1 cellular context compared by ENCODE assay signal in genomic region chr21:45976666-45977335, GRCh38.
TF ChIP-seq lines count a peak whose summit lies in the region.

No MANE protein-coding gene starts in this region.

TF ChIP-seq in GM23338, 12 proteins besides CTCF, POLR2A, EP300 and RAD21 (continued from another document):
- TF ChIP-seq, protein P1, sequence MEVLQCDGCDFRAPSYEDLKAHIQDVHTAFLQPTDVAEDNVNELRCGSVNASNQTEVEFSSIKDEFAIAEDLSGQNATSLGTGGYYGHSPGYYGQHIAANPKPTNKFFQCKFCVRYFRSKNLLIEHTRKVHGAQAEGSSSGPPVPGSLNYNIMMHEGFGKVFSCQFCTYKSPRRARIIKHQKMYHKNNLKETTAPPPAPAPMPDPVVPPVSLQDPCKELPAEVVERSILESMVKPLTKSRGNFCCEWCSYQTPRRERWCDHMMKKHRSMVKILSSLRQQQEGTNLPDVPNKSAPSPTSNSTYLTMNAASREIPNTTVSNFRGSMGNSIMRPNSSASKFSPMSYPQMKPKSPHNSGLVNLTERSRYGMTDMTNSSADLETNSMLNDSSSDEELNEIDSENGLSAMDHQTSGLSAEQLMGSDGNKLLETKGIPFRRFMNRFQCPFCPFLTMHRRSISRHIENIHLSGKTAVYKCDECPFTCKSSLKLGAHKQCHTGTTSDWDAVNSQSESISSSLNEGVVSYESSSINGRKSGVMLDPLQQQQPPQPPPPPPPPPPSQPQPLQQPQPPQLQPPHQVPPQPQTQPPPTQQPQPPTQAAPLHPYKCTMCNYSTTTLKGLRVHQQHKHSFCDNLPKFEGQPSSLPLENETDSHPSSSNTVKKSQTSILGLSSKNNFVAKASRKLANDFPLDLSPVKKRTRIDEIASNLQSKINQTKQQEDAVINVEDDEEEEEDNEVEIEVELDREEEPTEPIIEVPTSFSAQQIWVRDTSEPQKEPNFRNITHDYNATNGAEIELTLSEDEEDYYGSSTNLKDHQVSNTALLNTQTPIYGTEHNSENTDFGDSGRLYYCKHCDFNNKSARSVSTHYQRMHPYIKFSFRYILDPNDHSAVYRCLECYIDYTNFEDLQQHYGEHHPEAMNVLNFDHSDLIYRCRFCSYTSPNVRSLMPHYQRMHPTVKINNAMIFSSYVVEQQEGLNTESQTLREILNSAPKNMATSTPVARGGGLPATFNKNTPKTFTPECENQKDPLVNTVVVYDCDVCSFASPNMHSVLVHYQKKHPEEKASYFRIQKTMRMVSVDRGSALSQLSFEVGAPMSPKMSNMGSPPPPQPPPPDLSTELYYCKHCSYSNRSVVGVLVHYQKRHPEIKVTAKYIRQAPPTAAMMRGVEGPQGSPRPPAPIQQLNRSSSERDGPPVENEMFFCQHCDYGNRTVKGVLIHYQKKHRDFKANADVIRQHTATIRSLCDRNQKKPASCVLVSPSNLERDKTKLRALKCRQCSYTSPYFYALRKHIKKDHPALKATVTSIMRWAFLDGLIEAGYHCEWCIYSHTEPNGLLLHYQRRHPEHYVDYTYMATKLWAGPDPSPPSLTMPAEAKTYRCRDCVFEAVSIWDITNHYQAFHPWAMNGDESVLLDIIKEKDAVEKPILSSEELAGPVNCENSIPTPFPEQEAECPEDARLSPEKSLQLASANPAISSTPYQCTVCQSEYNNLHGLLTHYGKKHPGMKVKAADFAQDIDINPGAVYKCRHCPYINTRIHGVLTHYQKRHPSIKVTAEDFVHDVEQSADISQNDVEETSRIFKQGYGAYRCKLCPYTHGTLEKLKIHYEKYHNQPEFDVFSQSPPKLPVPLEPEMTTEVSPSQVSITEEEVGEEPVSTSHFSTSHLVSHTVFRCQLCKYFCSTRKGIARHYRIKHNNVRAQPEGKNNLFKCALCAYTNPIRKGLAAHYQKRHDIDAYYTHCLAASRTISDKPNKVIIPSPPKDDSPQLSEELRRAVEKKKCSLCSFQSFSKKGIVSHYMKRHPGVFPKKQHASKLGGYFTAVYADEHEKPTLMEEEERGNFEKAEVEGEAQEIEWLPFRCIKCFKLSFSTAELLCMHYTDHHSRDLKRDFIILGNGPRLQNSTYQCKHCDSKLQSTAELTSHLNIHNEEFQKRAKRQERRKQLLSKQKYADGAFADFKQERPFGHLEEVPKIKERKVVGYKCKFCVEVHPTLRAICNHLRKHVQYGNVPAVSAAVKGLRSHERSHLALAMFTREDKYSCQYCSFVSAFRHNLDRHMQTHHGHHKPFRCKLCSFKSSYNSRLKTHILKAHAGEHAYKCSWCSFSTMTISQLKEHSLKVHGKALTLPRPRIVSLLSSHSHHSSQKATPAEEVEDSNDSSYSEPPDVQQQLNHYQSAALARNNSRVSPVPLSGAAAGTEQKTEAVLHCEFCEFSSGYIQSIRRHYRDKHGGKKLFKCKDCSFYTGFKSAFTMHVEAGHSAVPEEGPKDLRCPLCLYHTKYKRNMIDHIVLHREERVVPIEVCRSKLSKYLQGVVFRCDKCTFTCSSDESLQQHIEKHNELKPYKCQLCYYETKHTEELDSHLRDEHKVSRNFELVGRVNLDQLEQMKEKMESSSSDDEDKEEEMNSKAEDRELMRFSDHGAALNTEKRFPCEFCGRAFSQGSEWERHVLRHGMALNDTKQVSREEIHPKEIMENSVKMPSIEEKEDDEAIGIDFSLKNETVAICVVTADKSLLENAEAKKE (CRISPR knock-in tag; IDR thresholded peaks at IDR 0.05): no peak
- TF ChIP-seq EZH2 (IDR thresholded peaks at IDR 0.05; ENCODE audit: low read depth, unreplicated experiment) (no peak), ZNF114 (CRISPR knock-in tag; IDR thresholded peaks at IDR 0.05) (no peak), ZNF331 (CRISPR knock-in tag; IDR thresholded peaks at IDR 0.05; ENCODE audit: low read depth) (no peak), REST (IDR thresholded peaks at IDR 0.05; ENCODE audit: unreplicated experiment) (no peak)
